38 cellular contexts compared by ENCODE assay signal in genomic region chr7:50125766-50126165, GRCh38. TPM values are rescaled to one million over a fixed set of nuclear protein-coding genes. Genes with fewer than 3 reads are reported as not detected.
"Had no signal": no experiment of that assay in that cellular context is flagged by ENCODE, and none has a peak within 500 bp of the region (broad histone marks: within the 10 kb centered on the region; RNA-seq: fewer than 3 reads in every experiment).

No MANE protein-coding gene starts in this region.

- DNase-seq: activated B cell treated with CpG ODN at 0.5 μM for 24 hours; activated CD4-positive, alpha-beta memory T cell treated with anti-CD3 and anti-CD28 coated beads for 36 hours; activated CD4-positive, alpha-beta T cell treated with anti-CD3 and anti-CD28 coated beads for 4 hours; activated CD4-positive, alpha-beta T cell treated with anti-CD3 and anti-CD28 coated beads, Interleukin-2, amount 10 ng/mL, durations not matched to agents 24 days and 14 days; activated CD4-positive, alpha-beta T cell treated with anti-CD3 and anti-CD28 coated beads, Interleukin-2, amount 50 U/mL, for 1 hour; activated CD4-positive, alpha-beta T cell treated with anti-CD3 and anti-CD28 coated beads, Interleukin-2, amount 50 U/mL, for 4 hours; activated CD4-positive, CD25-positive, alpha-beta regulatory T cell treated with anti-CD3 and anti-CD28 coated beads, Interleukin-2, amount 50 U/mL, for 72 hours; activated CD8-positive, alpha-beta memory T cell treated with anti-CD3 and anti-CD28 coated beads, Interleukin-2, amount 50 U/mL, for 4 hours; activated CD8-positive, alpha-beta T cell treated with anti-CD3 and anti-CD28 coated beads for 36 hours; activated effector memory CD4-positive, alpha-beta T cell treated with anti-CD3 and anti-CD28 coated beads, Interleukin-2, amount 50 U/mL, for 16 hours; activated gamma-delta T cell treated with Interleukin-2 at 50 U/mL for 16 hours; activated naive CD4-positive, alpha-beta T cell; activated naive CD4-positive, alpha-beta T cell treated with anti-CD3 and anti-CD28 coated beads for 36 hours; activated naive CD4-positive, alpha-beta T cell treated with anti-CD3 and anti-CD28 coated beads, Interleukin-2, amount 50 U/mL, for 16 hours; activated naive CD8-positive, alpha-beta T cell treated with anti-CD3 and anti-CD28 coated beads for 36 hours; activated T-cell treated with anti-CD3 and anti-CD28 coated beads for 4 hours; activated T-cell treated with anti-CD3 and anti-CD28 coated beads, Interleukin-2, amount 50 U/mL, for 1 hour; activated T-cell treated with anti-CD3 and anti-CD28 coated beads, Interleukin-2, amount 50 U/mL, for 4 hours; activated T-cell treated with anti-CD3 and anti-CD28 coated beads, Interleukin-2, amount 50 U/mL, for 72 hours; adrenal gland; amniotic stem cell; aorta; body of pancreas; brain microvascular endothelial cell; caudate nucleus; cerebellar nuclear complex; T-helper 1 cell; T-helper 9 cell had no signal

- H3K4me3 ChIP-seq: adrenal gland, body of pancreas, breast epithelium, cardiac muscle cell had no signal

- H3K27me3 ChIP-seq: adrenal gland, body of pancreas, brain microvascular endothelial cell, breast epithelium, cardiac muscle cell had no signal

- H3K27ac ChIP-seq: adrenal gland, body of pancreas, brain microvascular endothelial cell, breast epithelium, cardiac muscle cell, VCaP had no signal

- ATAC-seq: activated CD8-positive, alpha-beta T cell treated with anti-CD3 and anti-CD28 coated beads for 36 hours; activated naive CD4-positive, alpha-beta T cell treated with anti-CD3 and anti-CD28 coated beads, Interleukin-2, amount 50 U/mL, for 72 hours; activated T-cell treated with anti-CD3 and anti-CD28 coated beads, Interleukin-2, amount 50 U/mL, for 4 hours; activated T-cell treated with anti-CD3 and anti-CD28 coated beads, Interleukin-2, amount 50 U/mL, for 72 hours; activated T-helper 17 cell treated with anti-CD3 and anti-CD28 coated beads, Interleukin-2, amount 50 U/mL, for 72 hours; body of pancreas had no signal

- H3K4me1 ChIP-seq: adrenal gland, body of pancreas, breast epithelium had no signal

- FAIRE-seq: astrocyte, TTC549 had no signal

- H3K36me3 ChIP-seq: adrenal gland, brain microvascular endothelial cell, breast epithelium, cardiac muscle cell had no signal

- H3K9me3 ChIP-seq: adrenal gland, body of pancreas had no signal

RNA-seq across cellular contexts. Expression of gene ZPBP, which starts 32.7 kb away (rescaled TPM):
- total RNA-seq: activated B cell treated with CpG ODN at 0.5 μM for 24 hours; activated CD4-positive, alpha-beta memory T cell treated with anti-CD3 and anti-CD28 coated beads for 36 hours; activated CD4-positive, alpha-beta T cell treated with anti-CD3 and anti-CD28 coated beads, Interleukin-2, amount 10 ng/mL, durations not matched to agents 24 days and 14 days; activated naive CD4-positive, alpha-beta T cell treated with anti-CD3 and anti-CD28 coated beads for 36 hours; activated naive CD4-positive, alpha-beta T cell treated with anti-CD3 and anti-CD28 coated beads, Interleukin-2, amount 50 U/mL, for 72 hours; activated T-cell treated with anti-CD3 and anti-CD28 coated beads, Interleukin-2, amount 50 U/mL, for 4 hours; activated T-cell treated with anti-CD3 and anti-CD28 coated beads, Interleukin-2, amount 50 U/mL, for 72 hours; activated T-helper 1 cell treated with anti-CD3 and anti-CD28 coated beads, Interleukin-12 subunit alpha, Interleukin-12 subunit beta, Interleukin-2, Interleukin-4 antibody, amounts not matched to agents 30 ng/mL and 10 ng/mL and 1 ng/mL, durations not matched to agents 14 hours and 24 hours and 36 hours; activated T-helper 17 cell treated with anti-CD3 and anti-CD28 coated beads, Interleukin-2, amount 50 U/mL, for 72 hours; adrenal gland; aorta; astrocyte; body of pancreas; breast epithelium; cardiac muscle cell; chondrocyte; T-helper 2 cell treated with Interferon-gamma antibody and Interleukin-4, amounts not matched to agents 100 ng/mL and 5 ng/mL, for 36 hours had no signal
- polyA plus RNA-seq: adrenal gland, aorta, cardiac muscle cell had no signal
